ENCODE assay signal across 20 cellular contexts in genomic region chr6:140828833-140829232, GRCh38.
"Had no signal": no experiment of that assay in that cellular context is flagged by ENCODE, and none has a peak within 500 bp of the region (broad histone marks: within the 10 kb centered on the region; RNA-seq: fewer than 3 reads in every experiment).

No MANE protein-coding gene starts in this region.

- H3K9me3 ChIP-seq: heart left ventricle, mucosa of descending colon, neutrophil, ovary, stomach, thyroid gland had no signal

- H3K36me3 ChIP-seq: heart left ventricle, neutrophil, ovary, stomach, thyroid gland had no signal

- H3K27me3 ChIP-seq: heart left ventricle, neutrophil, ovary, stomach, thyroid gland had no signal

- H3K27me3 Mint-ChIP-seq: dendritic cell treated with granulocyte-macrophage colony-stimulating factor and Interleukin-4, amounts not matched to agents 40 ng/mL and 50 ng/mL, for 4 days; progenitor cell of endocrine pancreas; type B pancreatic cell had no signal

- H3K4me3 Mint-ChIP-seq: dendritic cell treated with granulocyte-macrophage colony-stimulating factor and Interleukin-4, amounts not matched to agents 40 ng/mL and 50 ng/mL, for 4 days; endodermal cell; naive thymus-derived CD8-positive, alpha-beta T cell; type B pancreatic cell had no signal

- H3K36me3 Mint-ChIP-seq: naive thymus-derived CD8-positive, alpha-beta T cell; type B pancreatic cell had no signal

- H3K27ac Mint-ChIP-seq: dendritic cell treated with granulocyte-macrophage colony-stimulating factor and Interleukin-4, amounts not matched to agents 40 ng/mL and 50 ng/mL, for 4 days; endodermal cell; naive thymus-derived CD8-positive, alpha-beta T cell; progenitor cell of endocrine pancreas; type B pancreatic cell had no signal

- H3K27ac ChIP-seq: heart left ventricle, neutrophil, ovary, stomach, thyroid gland had no signal

- H3K9me3 Mint-ChIP-seq: endodermal cell; naive thymus-derived CD8-positive, alpha-beta T cell; type B pancreatic cell had no signal

- H3K4me1 ChIP-seq: thyroid gland had no signal

- H3K4me3 ChIP-seq: heart left ventricle, mucosa of descending colon, ovary, stomach, thyroid gland had no signal

- ATAC-seq: heart left ventricle; left lobe of liver; mucosa of descending colon; naive thymus-derived CD8-positive, alpha-beta T cell; right cardiac atrium had no signal

- DNase-seq: endodermal cell; erythroblast; foreskin melanocyte; hippocampal formation; mucosa of descending colon; naive thymus-derived CD8-positive, alpha-beta T cell; ovary; right cardiac atrium; small intestine; stimulated activated CD4-positive, alpha-beta T cell treated with anti-CD3 and anti-CD28 coated beads, Interleukin-12 subunit alpha, Interleukin-12 subunit beta, amount 100 ng/mL, for 4 hours; stimulated activated naive CD4-positive, alpha-beta T cell; stomach; substantia nigra; thyroid gland had no signal

- H3K4me1 Mint-ChIP-seq: endodermal cell; naive thymus-derived CD8-positive, alpha-beta T cell had no signal
